Comparison of ENCODE assay signal across 8 cellular contexts in genomic region chr14:68685419-68686211, GRCh38.
DNase-seq lines count a peak whose midpoint lies in the region; TF ChIP-seq lines count a peak whose summit lies in the region.

No MANE protein-coding gene starts in this region.

- DNase-seq in ELR (ENCODE audit: low read depth) (peak; percentile 88), H4 (ENCODE audit: low spot score) (peak; percentile 74), M059J (ENCODE audit: low read depth) (peak; percentile 95), fibroblast of pulmonary artery (ENCODE audit: low read depth) (peak; percentile 66), NCI-H526 (lab: John Stamatoyannopoulos, UW) (no peak), SHP77 treated with DMSO at 0.1 percent for 48 hours (lab: John Stamatoyannopoulos, UW) (no peak)
- DNase-seq in activated CD8-positive, alpha-beta memory T cell treated with anti-CD3 and anti-CD28 coated beads for 24 hours: peak; percentile 87
- DNase-seq in stimulated activated CD4-positive, alpha-beta T cell treated with anti-CD3 and anti-CD28 coated beads, Interleukin-1b, Interleukin-23, amount 100 ng/mL, for 1 hour (ENCODE audit: low read depth in 2 of 2): peak; percentile 35 to 70

- no peak for TF ChIP-seq CTCF in fibroblast of pulmonary artery (IDR thresholded peaks at IDR 0.05; ENCODE audit: low read length, missing control alignments)

- H3K4me3 ChIP-seq in fibroblast of pulmonary artery (replicated peaks; ENCODE audit: low read depth, low read length): no peak overlapping the region

Comparison
In these comparisons a context has a peak if more than half of its experiments do, and no peak if none do; other contexts are left out.
1. DNase-seq: peak in ELR (single experiment), H4 (single experiment), M059J (single experiment), activated CD8-positive, alpha-beta memory T cell treated with anti-CD3 and anti-CD28 coated beads for 24 hours (single experiment), fibroblast of pulmonary artery (single experiment) and stimulated activated CD4-positive, alpha-beta T cell treated with anti-CD3 and anti-CD28 coated beads, Interleukin-1b, Interleukin-23, amount 100 ng/mL, for 1 hour (2 of 2); none in NCI-H526 (0 of 2) and SHP77 treated with DMSO at 0.1 percent for 48 hours (single experiment).